ENCODE assay signal across 9 cellular contexts in genomic region chr1:32273389-32274208, GRCh38. TPM values are rescaled to one million over a fixed set of nuclear protein-coding genes. Genes with fewer than 3 reads are reported as not detected.
A peak's percentile ranks its signal among the peaks of the same experiment; 100 is the strongest.
DNase-seq lines count a peak whose midpoint lies in the region; ATAC-seq, FAIRE-seq and TF ChIP-seq lines count a peak whose summit lies in the region.
"Had no signal": no experiment of that assay in that cellular context is flagged by ENCODE, and none has a peak within 500 bp of the region (broad histone marks: within the 10 kb centered on the region; RNA-seq: fewer than 3 reads in every experiment).

No MANE protein-coding gene starts in this region.

- FAIRE-seq in HTR-8/SVneo (lab: Jason Lieb, UNC): no peak

- peak; percentile 80 for ATAC-seq in activated naive CD8-positive, alpha-beta T cell treated with anti-CD3 and anti-CD28 coated beads, Interleukin-2, amount 10 ng/mL, durations not matched to agents 7 days and 5 days (ENCODE audit: low read depth)
- ATAC-seq in GM18858 (IDR thresholded peaks at IDR 0.05; ENCODE audit: unreplicated experiment) (no peak), HG03442 (IDR thresholded peaks at IDR 0.05; ENCODE audit: unreplicated experiment) (no peak), GM19452 (IDR thresholded peaks at IDR 0.05; ENCODE audit: unreplicated experiment) (no peak)

- no peaks in the 10 kb centered on the region for H3K27me3 Mint-ChIP-seq in activated naive CD8-positive, alpha-beta T cell treated with anti-CD3 and anti-CD28 coated beads, Interleukin-2, amount 10 ng/mL, durations not matched to agents 7 days and 5 days

- POLR2A ChIA-PET in activated naive CD8-positive, alpha-beta T cell treated with anti-CD3 and anti-CD28 coated beads, Interleukin-2, amount 10 ng/mL, durations not matched to agents 7 days and 5 days (lab: Charles Lee): interaction anchor here (0.5 to 2.4 kb wide), 11 partner anchors 9 to 516 kb away, joined by 3 to 14 read pairs (median 4); partner anchors contain the start of genes HDAC1 and LCK

- DNase-seq in HTR-8/SVneo (ENCODE audit: insufficient read length, low spot score) (peak; percentile 49), SHP77 treated with DMSO at 0.1 percent for 48 hours (lab: John Stamatoyannopoulos, UW) (peak; percentile 28), GM10266 (ENCODE audit: extremely low spot score) (no peak)
- peak; percentile 70 for DNase-seq in activated naive CD8-positive, alpha-beta T cell treated with anti-CD3 and anti-CD28 coated beads, Interleukin-2, amount 10 ng/mL, durations not matched to agents 7 days and 5 days
- DNase-seq in stimulated activated CD4-positive, alpha-beta T cell treated with anti-CD3 and anti-CD28 coated beads, Interleukin-12 subunit alpha, Interleukin-12 subunit beta, amount 100 ng/mL, for 24 hours (ENCODE audit: low read depth in 2 of 2): peak; percentile 63 to 73

- peaks cover 60% of the 10 kb centered on the region for H3K36me3 Mint-ChIP-seq in activated naive CD8-positive, alpha-beta T cell treated with anti-CD3 and anti-CD28 coated beads, Interleukin-2, amount 10 ng/mL, durations not matched to agents 7 days and 5 days

- H3K4me1 Mint-ChIP-seq in activated naive CD8-positive, alpha-beta T cell treated with anti-CD3 and anti-CD28 coated beads, Interleukin-2, amount 10 ng/mL, durations not matched to agents 7 days and 5 days: peaks cover 56% of the 10 kb centered on the region

- H3K9me3 Mint-ChIP-seq in activated naive CD8-positive, alpha-beta T cell treated with anti-CD3 and anti-CD28 coated beads, Interleukin-2, amount 10 ng/mL, durations not matched to agents 7 days and 5 days: no peaks in the 10 kb centered on the region

- peak overlapping the region; percentile 83 for H3K4me3 Mint-ChIP-seq in activated naive CD8-positive, alpha-beta T cell treated with anti-CD3 and anti-CD28 coated beads, Interleukin-2, amount 10 ng/mL, durations not matched to agents 7 days and 5 days

- TF ChIP-seq CTCF in GM10266 (IDR thresholded peaks at IDR 0.05; ENCODE audit: control insufficient read depth, insufficient read depth, low read depth, missing control alignments): no peak

- H3K27ac Mint-ChIP-seq in activated naive CD8-positive, alpha-beta T cell treated with anti-CD3 and anti-CD28 coated beads, Interleukin-2, amount 10 ng/mL, durations not matched to agents 7 days and 5 days: peak overlapping the region; percentile 91

RNA-seq across cellular contexts. Expression of gene HDAC1, which starts 18.3 kb away (rescaled TPM):
- 100 to 1,000 TPM; 195 to 197 TPM for total RNA-seq in activated naive CD8-positive, alpha-beta T cell treated with anti-CD3 and anti-CD28 coated beads, Interleukin-2, amount 10 ng/mL, durations not matched to agents 7 days and 5 days

RNA-seq across cellular contexts. Expression of gene LCK, which starts 22.5 kb away (rescaled TPM):
- 100 to 1,000 TPM; 460 to 472 TPM for total RNA-seq in activated naive CD8-positive, alpha-beta T cell treated with anti-CD3 and anti-CD28 coated beads, Interleukin-2, amount 10 ng/mL, durations not matched to agents 7 days and 5 days
- total RNA-seq: myocyte had no signal

RNA-seq across cellular contexts. Expression of gene FAM167B, which starts 26.6 kb away (rescaled TPM):
- 1 to 10 TPM in 1 of 2 experiments, under 1 TPM in 1; 0.88 to 1.1 TPM for total RNA-seq in activated naive CD8-positive, alpha-beta T cell treated with anti-CD3 and anti-CD28 coated beads, Interleukin-2, amount 10 ng/mL, durations not matched to agents 7 days and 5 days

RNA-seq across cellular contexts. Expression of gene EIF3I, which starts 51.4 kb away (rescaled TPM):
- 100 to 1,000 TPM; 123 to 130 TPM for total RNA-seq in activated naive CD8-positive, alpha-beta T cell treated with anti-CD3 and anti-CD28 coated beads, Interleukin-2, amount 10 ng/mL, durations not matched to agents 7 days and 5 days

RNA-seq across cellular contexts. Expression of gene TMEM234, which starts 51.4 kb away (rescaled TPM):
- 10 to 100 TPM; 15.7 to 16.5 TPM for total RNA-seq in activated naive CD8-positive, alpha-beta T cell treated with anti-CD3 and anti-CD28 coated beads, Interleukin-2, amount 10 ng/mL, durations not matched to agents 7 days and 5 days
